Comparison of ENCODE assay signal across 27 cellular contexts in genomic region chr1:165010418-165011055, GRCh38.
"Had no signal": no experiment of that assay in that cellular context is flagged by ENCODE, and none has a peak within 500 bp of the region (broad histone marks: within the 10 kb centered on the region; RNA-seq: fewer than 3 reads in every experiment).

No MANE protein-coding gene starts in this region.

- H3K4me3 ChIP-seq: dorsolateral prefrontal cortex, gastrocnemius medialis, left lung, lung, ovary, smooth muscle cell, suprapubic skin, transverse colon, upper lobe of right lung, vagina had no signal

- H3K27ac ChIP-seq: dorsolateral prefrontal cortex, gastrocnemius medialis, left lung, transverse colon, upper lobe of right lung, vagina had no signal

- H3K9me3 ChIP-seq: gastrocnemius medialis, left lung, ovary, suprapubic skin, transverse colon, upper lobe of right lung, vagina had no signal

- H3K4me1 ChIP-seq: gastrocnemius medialis, suprapubic skin, transverse colon, upper lobe of right lung, vagina had no signal

- H3K36me3 ChIP-seq: gastrocnemius medialis, left lung, ovary, suprapubic skin, transverse colon, upper lobe of right lung, vagina had no signal

- ATAC-seq: gastrocnemius medialis; left lung; naive thymus-derived CD8-positive, alpha-beta T cell; sciatic nerve; stimulated activated naive CD8-positive, alpha-beta T cell treated with anti-CD3 and anti-CD28 coated beads, Interleukin-15, amount 100 ng/mL, for 72 hours; upper lobe of right lung had no signal

- H3K27me3 ChIP-seq: dorsolateral prefrontal cortex, gastrocnemius medialis, left lung, ovary, suprapubic skin, transverse colon, upper lobe of right lung, vagina had no signal

- DNase-seq: cerebellar nuclear complex; dorsolateral prefrontal cortex; effector CD4-positive, alpha-beta T cell; foreskin fibroblast; gastrocnemius medialis; head of caudate nucleus; hippocampal formation; left cardiac atrium; left lung; mesenchymal stem cell; naive thymus-derived CD8-positive, alpha-beta T cell; occipital lobe; ovary; retina; stimulated activated CD4-positive, alpha-beta T cell treated with anti-CD3 and anti-CD28 coated beads, Interleukin-12 subunit alpha, Interleukin-12 subunit beta, amount 100 ng/mL, for 4 hours; stimulated activated CD4-positive, alpha-beta T cell treated with anti-CD3 and anti-CD28 coated beads, Interleukin-1b, Interleukin-23, amount 100 ng/mL, for 48 hours; stimulated activated CD4-positive, alpha-beta T cell treated with anti-CD3 and anti-CD28 coated beads, Interleukin-4, amount 100 ng/mL, for 1 hour; stimulated activated CD8-positive, alpha-beta memory T cell treated with anti-CD3 and anti-CD28 coated beads, Interleukin-4, amount 100 ng/mL, for 48 hours; stimulated activated naive CD4-positive, alpha-beta T cell; stimulated activated naive CD8-positive, alpha-beta T cell treated with anti-CD3 and anti-CD28 coated beads, Interleukin-15, amount 100 ng/mL, for 72 hours; transverse colon; upper lobe of right lung had no signal
